ENCODE assay signal across 24 cellular contexts in the genomic region with DNA sequence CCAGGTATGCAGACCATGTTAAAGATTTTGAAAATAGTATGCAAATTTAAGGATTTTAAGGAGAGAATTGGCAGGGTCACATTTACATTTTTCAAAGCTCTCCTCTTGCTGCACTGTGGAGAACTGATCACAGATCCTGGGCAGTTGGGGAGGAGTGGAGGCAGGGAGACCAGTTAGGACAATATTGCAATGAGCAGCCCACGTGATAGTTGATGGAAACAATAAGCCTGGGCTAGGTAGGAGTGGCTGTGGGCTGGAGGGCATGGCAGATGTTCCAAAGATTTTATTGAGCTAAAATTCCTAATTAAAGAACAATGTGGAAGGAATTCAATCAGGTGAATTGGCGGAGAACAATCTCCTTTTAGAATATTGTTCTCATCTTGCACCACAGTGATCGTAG. TPM values are rescaled to one million over a fixed set of nuclear protein-coding genes. Genes with fewer than 3 reads are reported as not detected.
"Had no signal": no experiment of that assay in that cellular context is flagged by ENCODE, and none has a peak within 500 bp of the region (broad histone marks: within the 10 kb centered on the region; RNA-seq: fewer than 3 reads in every experiment).

No MANE protein-coding gene starts in this region.

- H3K4me1 Mint-ChIP-seq: neural progenitor cell; stimulated activated naive B cell treated with anti-CD40 and anti-IgM and Interleukin-4, amounts not matched to agents 10 μg/mL and 1 μg/mL and 100 μg/mL, for 72 hours; WTC11 had no signal

- ATAC-seq: esophagus mucosa; foreskin keratinocyte; heart left ventricle; naive thymus-derived CD4-positive, alpha-beta T cell; psoas muscle; SK-N-SH treated with all-trans-retinoic acid at 6 μM for 48 hours; stimulated activated naive B cell treated with anti-CD40 and anti-IgM and Interleukin-4, amounts not matched to agents 10 μg/mL and 1 μg/mL and 100 μg/mL, for 72 hours; WTC11 had no signal

- H3K4me3 ChIP-seq: heart left ventricle, neural progenitor cell, psoas muscle, right atrium auricular region, smooth muscle cell, stomach, suprapubic skin, tibial artery had no signal

- H3K4me1 ChIP-seq: foreskin keratinocyte, heart left ventricle, neural progenitor cell, parathyroid adenoma, psoas muscle, right atrium auricular region, stomach, suprapubic skin, tibial artery had no signal

- H3K9me3 ChIP-seq: heart left ventricle, psoas muscle, right atrium auricular region, stomach, suprapubic skin, tibial artery had no signal

- H3K36me3 Mint-ChIP-seq: neural progenitor cell; stimulated activated naive B cell treated with anti-CD40 and anti-IgM and Interleukin-4, amounts not matched to agents 10 μg/mL and 1 μg/mL and 100 μg/mL, for 72 hours; WTC11 had no signal

- H3K27ac ChIP-seq: foreskin keratinocyte, heart left ventricle, neural progenitor cell, parathyroid adenoma, psoas muscle, right atrium auricular region, stomach, suprapubic skin, tibial artery had no signal

- DNase-seq: activated naive CD4-positive, alpha-beta T cell; amygdala; caudate nucleus; cortex of kidney; foreskin keratinocyte; heart left ventricle; midbrain; occipital lobe; psoas muscle; stimulated activated CD8-positive, alpha-beta memory T cell treated with anti-CD3 and anti-CD28 coated beads, Interleukin-4, amount 100 ng/mL, for 48 hours; stimulated activated naive B cell treated with anti-CD40 and anti-IgM and Interleukin-4, amounts not matched to agents 10 μg/mL and 1 μg/mL and 100 μg/mL, for 72 hours; stomach; T-helper 17 cell; tibial artery had no signal

- H3K36me3 ChIP-seq: heart left ventricle, neural progenitor cell, right atrium auricular region, stomach, suprapubic skin, tibial artery had no signal

- H3K9me3 Mint-ChIP-seq: naive thymus-derived CD4-positive, alpha-beta T cell; neural progenitor cell; stimulated activated naive B cell treated with anti-CD40 and anti-IgM and Interleukin-4, amounts not matched to agents 10 μg/mL and 1 μg/mL and 100 μg/mL, for 72 hours; WTC11 had no signal

- H3K27me3 ChIP-seq: foreskin keratinocyte, heart left ventricle, neural progenitor cell, right atrium auricular region, suprapubic skin, tibial artery had no signal

- H3K4me3 Mint-ChIP-seq: neural progenitor cell; stimulated activated naive B cell treated with anti-CD40 and anti-IgM and Interleukin-4, amounts not matched to agents 10 μg/mL and 1 μg/mL and 100 μg/mL, for 72 hours; WTC11 had no signal

- H3K27ac Mint-ChIP-seq: neural progenitor cell; stimulated activated naive B cell treated with anti-CD40 and anti-IgM and Interleukin-4, amounts not matched to agents 10 μg/mL and 1 μg/mL and 100 μg/mL, for 72 hours; T-helper 17 cell; WTC11 had no signal

RNA-seq across cellular contexts. Expression of gene ENPEP, which starts 50.6 kb away (rescaled TPM):
- total RNA-seq: endothelial cell of umbilical vein, T-helper 17 cell had no signal
